In genomic region chr16:87948119-87948545, GRCh38 we compare ENCODE assay signal across 13 cellular contexts. TPM values are rescaled to one million over a fixed set of nuclear protein-coding genes. Genes with fewer than 3 reads are reported as not detected.
A peak's percentile ranks its signal among the peaks of the same experiment; 100 is the strongest.
DNase-seq lines count a peak whose midpoint lies in the region; ATAC-seq and TF ChIP-seq lines count a peak whose summit lies in the region.
"Had no signal": no experiment of that assay in that cellular context is flagged by ENCODE, and none has a peak within 500 bp of the region (broad histone marks: within the 10 kb centered on the region; RNA-seq: fewer than 3 reads in every experiment).

No MANE protein-coding gene starts in this region.

- H3K27ac ChIP-seq in upper lobe of left lung = peak overlapping the region; percentile 55 to 81 (median 66)

- ATAC-seq in mucosa of descending colon = no peak
- ATAC-seq in upper lobe of left lung (ENCODE audit: low FRiP score in 2 of 2) = no peak
- no peak for ATAC-seq in HG03571 (IDR thresholded peaks at IDR 0.05; ENCODE audit: unreplicated experiment)
- ATAC-seq: left lobe of liver had no signal

- H3K4me1 ChIP-seq in mucosa of descending colon (ENCODE audit: low read depth) (peaks cover 10% of the 10 kb centered on the region), upper lobe of left lung (peaks cover 15 to 28% (median 24%) of the 10 kb centered on the region in 4 donors)

- DNase-seq in activated naive CD4-positive, alpha-beta T cell treated with anti-CD3 and anti-CD28 coated beads, Interleukin-2, amount 50 U/mL, for 16 hours = no peak
- DNase-seq in mucosa of descending colon (peak in 2 of 3 donors; percentile 41 to 45), upper lobe of left lung (peak in 1 of 2 donors; percentile 72), osteocyte (ENCODE audit: extremely low spot score, unreplicated experiment) (no peak)
- no peak for DNase-seq in stimulated activated CD4-positive, alpha-beta T cell treated with anti-CD3 and anti-CD28 coated beads, Interleukin-4, amount 100 ng/mL, for 4 hours
- DNase-seq: NCI-H226, SIG-M5 had no signal

- H3K36me3 ChIP-seq in mucosa of descending colon (ENCODE audit: low read depth) (no peaks in the 10 kb centered on the region), upper lobe of left lung (no peaks in the 10 kb centered on the region)

- H3K27me3 Mint-ChIP-seq in activated naive CD4-positive, alpha-beta T cell treated with anti-CD3 and anti-CD28 coated beads, Interleukin-2, amount 50 U/mL, for 24 hours = no peaks in the 10 kb centered on the region
- peaks cover 2% of the 10 kb centered on the region for H3K27me3 Mint-ChIP-seq in activated naive CD8-positive, alpha-beta T cell
- no peaks in the 10 kb centered on the region for H3K27me3 Mint-ChIP-seq in osteocyte (ENCODE audit: unreplicated experiment)

- H3K4me3 ChIP-seq in mucosa of descending colon (no peak overlapping the region), upper lobe of left lung (peak overlapping the region in 1 of 4 donors; percentile 4)

- TF ChIP-seq EP300 in upper lobe of left lung (IDR thresholded peaks at IDR 0.05) = no peak

- no peaks in the 10 kb centered on the region for H3K27me3 ChIP-seq in upper lobe of left lung

- peaks cover 9% of the 10 kb centered on the region for H3K4me1 Mint-ChIP-seq in activated naive CD4-positive, alpha-beta T cell treated with anti-CD3 and anti-CD28 coated beads, Interleukin-2, amount 50 U/mL, for 24 hours
- H3K4me1 Mint-ChIP-seq in activated naive CD8-positive, alpha-beta T cell (ENCODE audit: low read depth) = peaks cover 16% of the 10 kb centered on the region
- peaks cover 15% of the 10 kb centered on the region for H3K4me1 Mint-ChIP-seq in osteocyte (ENCODE audit: unreplicated experiment)

- no peak overlapping the region for H3K4me3 Mint-ChIP-seq in activated naive CD4-positive, alpha-beta T cell treated with anti-CD3 and anti-CD28 coated beads, Interleukin-2, amount 50 U/mL, for 24 hours
- H3K4me3 Mint-ChIP-seq in activated naive CD8-positive, alpha-beta T cell = no peak overlapping the region
- no peak overlapping the region for H3K4me3 Mint-ChIP-seq in osteocyte (ENCODE audit: unreplicated experiment)

- no peaks in the 10 kb centered on the region for H3K9me3 Mint-ChIP-seq in activated naive CD4-positive, alpha-beta T cell treated with anti-CD3 and anti-CD28 coated beads, Interleukin-2, amount 50 U/mL, for 24 hours
- H3K9me3 Mint-ChIP-seq in activated naive CD8-positive, alpha-beta T cell (ENCODE audit: low read depth) = no peaks in the 10 kb centered on the region
- no peaks in the 10 kb centered on the region for H3K9me3 Mint-ChIP-seq in osteocyte (ENCODE audit: unreplicated experiment)

- H3K9me3 ChIP-seq in mucosa of descending colon (no peaks in the 10 kb centered on the region), upper lobe of left lung (no peaks in the 10 kb centered on the region)

- 54 to 84% methylated on average over 3 to 12 of the region's 12 CpGs for WGBS in upper lobe of left lung, 2 donors

- peaks cover 4% of the 10 kb centered on the region for H3K36me3 Mint-ChIP-seq in activated naive CD4-positive, alpha-beta T cell treated with anti-CD3 and anti-CD28 coated beads, Interleukin-2, amount 50 U/mL, for 24 hours
- H3K36me3 Mint-ChIP-seq in activated naive CD8-positive, alpha-beta T cell = peaks cover 4% of the 10 kb centered on the region
- no peaks in the 10 kb centered on the region for H3K36me3 Mint-ChIP-seq in osteocyte (ENCODE audit: unreplicated experiment)

- peak overlapping the region; percentile 38 for H3K27ac Mint-ChIP-seq in activated naive CD4-positive, alpha-beta T cell treated with anti-CD3 and anti-CD28 coated beads, Interleukin-2, amount 50 U/mL, for 24 hours
- H3K27ac Mint-ChIP-seq in activated naive CD8-positive, alpha-beta T cell = peak overlapping the region; percentile 41
- H3K27ac Mint-ChIP-seq in osteocyte (ENCODE audit: unreplicated experiment) = no peak overlapping the region

- TF ChIP-seq POLR2A in upper lobe of left lung (IDR thresholded peaks at IDR 0.05) = no peak

- TF ChIP-seq CTCF in mucosa of descending colon (IDR thresholded peaks at IDR 0.05) (no peak), upper lobe of left lung (IDR thresholded peaks at IDR 0.05) (no peak), osteocyte (IDR thresholded peaks at IDR 0.05) (no peak)

- intact Hi-C loops in mucosa of descending colon (cut with DNase I, micrococcal nuclease) = no loop called here

RNA-seq across cellular contexts. Expression of gene BANP, which starts 3.1 kb away (rescaled TPM):
- total RNA-seq in mucosa of descending colon (10 to 100 TPM; 24.4 to 36.0 (median 26.1) TPM), upper lobe of left lung (10 to 100 TPM; 15.2 to 47.1 (median 24.4) TPM), osteocyte (19.5 and 20.5 TPM in 2 replicates)

RNA-seq across cellular contexts. Expression of gene CA5A, which starts 11.8 kb away (rescaled TPM):
- total RNA-seq in mucosa of descending colon (under 1 TPM in 2 of 3 donors, not detected in 1; 0.05 to 0.25 TPM), upper lobe of left lung (under 1 TPM in 3 of 6 donors, not detected in 3; under 0.01 to 0.20 (median 0.11) TPM), osteocyte (not detected in 2 replicates)
- total RNA-seq: activated CD8-positive, alpha-beta memory T cell treated with anti-CD3 and anti-CD28 coated beads for 36 hours; fibroblast of villous mesenchyme had no signal

Comparison
In these comparisons a context has a peak if more than half of its experiments do, and no peak if none do; other contexts are left out.
1. DNase-seq: peak in mucosa of descending colon (2 of 3); none in activated naive CD4-positive, alpha-beta T cell treated with anti-CD3 and anti-CD28 coated beads, Interleukin-2, amount 50 U/mL, for 16 hours (single experiment), stimulated activated CD4-positive, alpha-beta T cell treated with anti-CD3 and anti-CD28 coated beads, Interleukin-4, amount 100 ng/mL, for 4 hours (0 of 2) and osteocyte (single experiment).